In the genomic region with DNA sequence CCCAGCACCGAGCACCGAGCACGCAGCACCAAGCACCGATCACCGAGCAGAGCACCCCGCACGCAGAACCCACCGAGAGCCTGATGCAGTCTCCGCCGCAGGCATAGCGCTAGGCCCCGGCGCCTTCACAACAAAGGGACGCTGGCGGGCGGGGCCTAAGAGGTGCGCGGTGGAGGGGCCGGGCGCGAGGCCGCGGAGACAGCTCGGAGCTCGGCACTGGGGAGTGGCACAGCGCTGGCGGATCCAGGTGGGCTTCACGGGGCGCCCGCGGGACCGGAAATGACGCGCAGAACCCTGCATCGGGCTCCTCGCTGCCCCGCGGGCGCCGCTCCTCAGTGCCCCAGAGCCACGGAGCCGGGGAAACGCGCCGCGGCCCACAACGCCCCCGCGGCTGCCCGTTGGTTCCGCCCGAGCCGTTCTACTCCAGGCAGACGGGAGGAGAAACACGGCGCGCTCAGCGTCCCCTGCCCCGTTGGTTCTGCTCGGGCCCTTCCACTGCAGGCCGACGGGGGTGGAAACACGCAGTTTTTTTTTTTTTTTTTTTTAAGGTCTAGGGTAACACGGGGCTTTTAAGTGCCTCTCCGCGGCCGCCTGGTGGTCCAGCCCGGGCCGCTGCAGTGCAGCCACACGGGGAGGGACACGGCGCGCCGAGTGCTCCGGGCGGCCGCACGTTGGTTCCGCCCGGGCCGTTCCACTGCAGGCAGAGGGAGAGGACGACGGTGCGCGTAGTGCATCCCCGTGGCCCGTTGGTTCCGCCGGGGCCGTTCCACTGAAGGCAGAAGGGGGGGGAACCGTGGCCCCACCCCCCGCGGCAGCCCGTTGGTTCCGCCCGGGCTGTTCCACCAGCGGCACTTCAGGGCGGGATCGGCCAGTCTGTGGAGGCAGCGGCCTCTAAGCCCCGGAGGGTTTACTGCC, we compare ENCODE assay signal across 8 cellular contexts. TPM values are rescaled to one million over a fixed set of nuclear protein-coding genes. Genes with fewer than 3 reads are reported as not detected.
DNase-seq lines count a peak whose midpoint lies in the region; ATAC-seq and TF ChIP-seq lines count a peak whose summit lies in the region.
"Not testable (repeated sequence)": the region's sequence is repeated elsewhere in the genome, so short reads cannot be mapped to it uniquely, and the experiment has no call there.

No MANE protein-coding gene starts in this region.

- peak; percentile 48 for TF ChIP-seq POLR2A in ovary (IDR thresholded peaks at IDR 0.05)

- peak overlapping the region; percentile 89 for H3K27ac Mint-ChIP-seq in activated naive CD8-positive, alpha-beta T cell treated with anti-CD3 and anti-CD28 coated beads, Interleukin-2, amount 50 U/mL, for 24 hours

- H3K9ac ChIP-seq in MM.1S (ENCODE audit: low read length) = peak overlapping the region; percentile 68

- H3K4me3 ChIP-seq in MM.1S (ENCODE audit: low read length) (peak overlapping the region; percentile 17; the same call in 1 of the 2 replicates), ovary (peak overlapping the region; percentile 57)

- not testable (repeated sequence) for H3K9me3 Mint-ChIP-seq in activated naive CD8-positive, alpha-beta T cell treated with anti-CD3 and anti-CD28 coated beads, Interleukin-2, amount 50 U/mL, for 24 hours

- WGBS in ovary, 3 donors = 0% methylated on average over 45 to 69 of the region's 101 CpGs

- not testable (repeated sequence) for H3K36me3 Mint-ChIP-seq in activated naive CD8-positive, alpha-beta T cell treated with anti-CD3 and anti-CD28 coated beads, Interleukin-2, amount 50 U/mL, for 24 hours (ENCODE audit: low read depth)

- H3K9me2 ChIP-seq in MM.1S (replicated peaks; ENCODE audit: insufficient read depth, low read length) = not testable (repeated sequence)

- H3F3A ChIP-seq in MM.1S (ENCODE audit: insufficient read depth, low read length) = not testable (repeated sequence)

- intact Hi-C loops in Right ventricle myocardium inferior (cut with DNase I); ovary (cut with DNase I): not testable (repeated sequence)

- not testable (repeated sequence) for TF ChIP-seq EP300 in ovary (IDR thresholded peaks at IDR 0.05)

- H4K20me1 ChIP-seq in MM.1S (ENCODE audit: insufficient read depth, low read length) = not testable (repeated sequence)

- H3K4me1 Mint-ChIP-seq in activated naive CD8-positive, alpha-beta T cell treated with anti-CD3 and anti-CD28 coated beads, Interleukin-2, amount 50 U/mL, for 24 hours = not testable (repeated sequence)

- not testable (repeated sequence) for H3K4me1 ChIP-seq in MM.1S (ENCODE audit: low read length); ovary (ENCODE audit: insufficient read depth)

- DNase-seq in GDM1 (lab: John Stamatoyannopoulos, UW) = peak; percentile 61
- peak; percentile 69 for DNase-seq in MM.1S
- peak; percentile 63 to 94 (median 82) for DNase-seq in T-helper 2 cell
- DNase-seq in activated naive CD8-positive, alpha-beta T cell treated with anti-CD3 and anti-CD28 coated beads, Interleukin-2, amount 50 U/mL, for 24 hours = peak; percentile 95
- peak; percentile 96 for DNase-seq in Right ventricle myocardium inferior (ENCODE audit: missing footprints)
- DNase-seq in ovary = peak; percentile 84 to 93 (median 90)
- DNase-seq in stromal cell of bone marrow (ENCODE audit: low read depth) = peak; percentile 35

- not testable (repeated sequence) for H3K36me3 ChIP-seq in MM.1S (replicated peaks; ENCODE audit: insufficient read depth, low read length); ovary

- not testable (repeated sequence) for H3K9me3 ChIP-seq in MM.1S (replicated peaks; ENCODE audit: insufficient read depth, low read length); ovary

- not testable (repeated sequence) for H3K27me3 ChIP-seq in MM.1S (replicated peaks; ENCODE audit: insufficient read depth, low read length); ovary

- TF ChIP-seq CTCF in MM.1S (IDR thresholded peaks at IDR 0.05; ENCODE audit: low read length) = not testable (repeated sequence)
- TF ChIP-seq CTCF in ovary (IDR thresholded peaks at IDR 0.05) = peak in 2 of 3 donors; percentile 75 to 87

- H2AFZ ChIP-seq in MM.1S (ENCODE audit: low read length) = not testable (repeated sequence)

- H3K27ac ChIP-seq in MM.1S (ENCODE audit: low read length) (peak overlapping the region; percentile 79), ovary (peak overlapping the region; percentile 88 to 92)

- not testable (repeated sequence) for H3K4me2 ChIP-seq in MM.1S (ENCODE audit: low read depth, low read length)

- not testable (repeated sequence) for H3K79me2 ChIP-seq in MM.1S (ENCODE audit: low read length)

- ATAC-seq in HG02588 (IDR thresholded peaks at IDR 0.05; ENCODE audit: unreplicated experiment) (peak; percentile 60), Right ventricle myocardium inferior (peak; percentile 94)
- peak; percentile 80 for ATAC-seq in activated naive CD8-positive, alpha-beta T cell treated with anti-CD3 and anti-CD28 coated beads, Interleukin-2, amount 50 U/mL, for 24 hours

- H3K27me3 Mint-ChIP-seq in activated naive CD8-positive, alpha-beta T cell treated with anti-CD3 and anti-CD28 coated beads, Interleukin-2, amount 50 U/mL, for 24 hours = not testable (repeated sequence)

- peak overlapping the region; percentile 79 for H3K4me3 Mint-ChIP-seq in activated naive CD8-positive, alpha-beta T cell treated with anti-CD3 and anti-CD28 coated beads, Interleukin-2, amount 50 U/mL, for 24 hours

RNA-seq across cellular contexts. Expression of a gene that starts 21.8 kb away (rescaled TPM):
- total RNA-seq in Right ventricle myocardium inferior (20.8 TPM), ovary (10 to 100 TPM; 20.9 to 51.3 (median 31.1) TPM)
- 10 to 100 TPM; 16.7 to 21.6 TPM for polyA plus RNA-seq in ovary

RNA-seq across cellular contexts. Expression of a gene that starts 32.4 kb away (rescaled TPM):
- total RNA-seq in Right ventricle myocardium inferior (26.9 TPM), ovary (10 to 100 TPM; 45.1 to 76.0 (median 62.7) TPM)
- polyA plus RNA-seq in ovary = 10 to 100 TPM; 21.8 to 57.0 TPM

RNA-seq across cellular contexts. Expression of a gene that starts 53.3 kb away (rescaled TPM):
- 20.3 TPM for total RNA-seq in Right ventricle myocardium inferior
- total RNA-seq in ovary = 10 to 100 TPM; 30.0 to 59.2 (median 45.0) TPM
- 10 to 100 TPM; 24.7 to 38.2 TPM for polyA plus RNA-seq in ovary

Comparison
In these comparisons a context has a peak if more than half of its experiments do, and no peak if none do; other contexts are left out.
1. Peak in every context shown above with its lines: DNase-seq, ATAC-seq, H3K4me3 ChIP-seq and H3K27ac ChIP-seq.
2. DNase-seq: peak in every context shown above with its lines; median percentile 96 in Right ventricle myocardium inferior; 95 in activated naive CD8-positive, alpha-beta T cell treated with anti-CD3 and anti-CD28 coated beads, Interleukin-2, amount 50 U/mL, for 24 hours; 90 in ovary; 82 in T-helper 2 cell; 69 in MM.1S; 61 in GDM1; 35 in stromal cell of bone marrow.